Comparison of ENCODE assay signal across 1 cellular context in genomic region chr16:53100131-53100748, GRCh38.
TF ChIP-seq lines count a peak whose summit lies in the region.

No MANE protein-coding gene starts in this region.

TF ChIP-seq in WTC11, 78 proteins besides CTCF, POLR2A, EP300 and RAD21 (continued from another document):
- no peak for TF ChIP-seq USF1 (CRISPR knock-in tag; IDR thresholded peaks at IDR 0.05)
- no peak for TF ChIP-seq FOXJ3 (CRISPR knock-in tag; IDR thresholded peaks at IDR 0.05; ENCODE audit: borderline replicate concordance)
- no peak for TF ChIP-seq PREB (CRISPR knock-in tag; IDR thresholded peaks at IDR 0.05; ENCODE audit: borderline replicate concordance)
- no peak for TF ChIP-seq ESRRA (CRISPR knock-in tag; IDR thresholded peaks at IDR 0.05; ENCODE audit: borderline replicate concordance)
- TF ChIP-seq ZNF263 (CRISPR knock-in tag; IDR thresholded peaks at IDR 0.05; ENCODE audit: low read depth): no peak
- no peak for TF ChIP-seq ZNF138 (CRISPR knock-in tag; conservative IDR thresholded peaks at IDR 0.05)
